11 cellular contexts compared by ENCODE assay signal in the genomic region with DNA sequence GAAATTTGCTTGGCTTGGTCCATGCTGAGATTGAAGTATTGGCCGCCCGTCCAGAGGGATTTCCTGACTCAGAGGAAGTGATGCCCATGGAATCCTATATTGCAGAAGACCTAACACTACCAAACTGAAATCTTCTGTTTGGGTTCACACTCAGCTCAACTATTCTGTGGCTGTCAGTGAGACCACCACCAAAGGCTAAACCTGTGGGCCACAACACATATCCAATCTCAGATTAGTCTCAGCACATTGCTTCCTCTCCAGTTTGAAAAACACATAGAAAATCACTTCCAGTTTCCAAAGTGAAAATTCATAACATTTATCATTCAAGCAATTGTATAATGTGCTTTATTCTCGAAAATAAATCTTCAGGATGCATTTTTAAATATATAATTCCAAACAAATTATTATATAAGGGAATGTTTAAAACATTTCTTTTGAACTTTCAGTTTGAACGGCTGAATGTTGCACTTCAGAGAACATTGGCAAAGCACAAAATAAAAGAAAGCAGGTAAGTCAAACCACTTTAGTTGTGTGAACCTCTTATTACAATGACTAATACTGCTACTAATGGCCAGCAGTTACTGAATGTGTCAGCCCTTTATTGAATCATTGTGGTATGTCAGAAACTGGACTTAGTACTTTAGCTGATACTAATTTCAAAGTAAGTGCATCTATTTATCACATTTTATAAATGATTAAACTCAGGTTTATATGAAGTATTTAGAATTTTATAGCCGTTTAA. TPM values are rescaled to one million over a fixed set of nuclear protein-coding genes. Genes with fewer than 3 reads are reported as not detected.
DNase-seq lines count a peak whose midpoint lies in the region; ATAC-seq and FAIRE-seq lines count a peak whose summit lies in the region.
"Had no signal": no experiment of that assay in that cellular context is flagged by ENCODE, and none has a peak within 500 bp of the region (broad histone marks: within the 10 kb centered on the region; RNA-seq: fewer than 3 reads in every experiment).

No MANE protein-coding gene starts in this region.

- peak; percentile 37 for DNase-seq in HPDE6-E6E7 (ENCODE audit: extremely low spot score)
- peak; percentile 80 for DNase-seq in kidney glomerular epithelial cell (lab: John Stamatoyannopoulos, UW)
- no peak for DNase-seq in HTR-8/SVneo (ENCODE audit: insufficient read length, low spot score)
- no peak for DNase-seq in mesenteric fat pad (ENCODE audit: low spot score)
- no peak for DNase-seq in GM03348 (ENCODE audit: low spot score)
- DNase-seq in nucleus accumbens (lab: John Stamatoyannopoulos, UW): no peak
- DNase-seq: DMS 273 treated with DMSO at 0.1 percent for 48 hours; stimulated activated naive CD4-positive, alpha-beta T cell had no signal

- no peak for FAIRE-seq in HTR-8/SVneo (lab: Jason Lieb, UNC)

- ATAC-seq in GM18861 (IDR thresholded peaks at IDR 0.05; ENCODE audit: unreplicated experiment) (peak; percentile 96), HG02588 (IDR thresholded peaks at IDR 0.05; ENCODE audit: unreplicated experiment) (peak; percentile 84)

RNA-seq across cellular contexts. Expression of gene GUCY1A1, which starts 37.0 kb away (rescaled TPM):
- total RNA-seq in mesenteric fat pad: 12.7 TPM
- total RNA-seq: LHCN-M2 had no signal

RNA-seq across cellular contexts. Expression of gene GUCY1B1, which starts 55.2 kb away (rescaled TPM):
- 5.0 TPM for total RNA-seq in mesenteric fat pad

Comparison
In these comparisons a context has a peak if more than half of its experiments do, and no peak if none do; other contexts are left out.
1. DNase-seq: peak in HPDE6-E6E7 (single experiment) and kidney glomerular epithelial cell (single experiment); none in HTR-8/SVneo (single experiment), mesenteric fat pad (single experiment), GM03348 (single experiment) and nucleus accumbens (0 of 56).